ENCODE assay signal across 8 cellular contexts in genomic region chr16:58020628-58021521, GRCh38. TPM values are rescaled to one million over a fixed set of nuclear protein-coding genes. Genes with fewer than 3 reads are reported as not detected.
DNase-seq lines count a peak whose midpoint lies in the region; ATAC-seq and TF ChIP-seq lines count a peak whose summit lies in the region.

No MANE protein-coding gene starts in this region.

- H3K27me3 Mint-ChIP-seq in neural crest cell (ENCODE audit: low read depth), result peaks cover 26% of the 10 kb centered on the region

- no peak overlapping the region for H3K4me3 ChIP-seq in esophagus squamous epithelium

- peaks cover 12 to 51% (median 22%) of the 10 kb centered on the region in 3 donors for H3K4me1 ChIP-seq in esophagus squamous epithelium

- TF ChIP-seq POLR2A in esophagus squamous epithelium (IDR thresholded peaks at IDR 0.05), result no peak

- TF ChIP-seq CTCF in esophagus squamous epithelium (IDR thresholded peaks at IDR 0.05), result peak in 5 of 6 experiments; percentile 66 to 81 (median 77)
- peak; percentile 85 for TF ChIP-seq CTCF in neural crest cell (conservative IDR thresholded peaks at IDR 0.05)

- intact Hi-C loops in Right ventricle myocardium superior (cut with DNase I), result loop anchor here (2.0 kb wide), 1 partner anchor 102 kb away; no protein-coding TSS in a partner anchor
- intact Hi-C loops in Right ventricle myocardium inferior (cut with DNase I), result loop anchor here (1.0 to 10.0 kb wide), 4 partner anchors 101 to 614 kb away; partner anchors contain the start of gene CSNK2A2
- intact Hi-C loops in esophagus squamous epithelium (cut with DNase I), result loop anchor here (5.0 kb wide), 2 partner anchors 101 to 176 kb away; partner anchors contain the start of gene CSNK2A2

- DNase-seq in Right ventricle myocardium superior (peak; percentile 77), Right ventricle myocardium inferior (ENCODE audit: missing footprints) (no peak), NCI-H2227 treated with DMSO at 0.1 percent for 48 hours (lab: John Stamatoyannopoulos, UW) (peak; percentile 27), esophagus squamous epithelium (lab: John Stamatoyannopoulos, UW) (no peak), neural crest cell (ENCODE audit: low read depth, low spot score) (peak; percentile 72), HuH-7.5 (ENCODE audit: low spot score) (no peak)
- DNase-seq in activated T-cell treated with anti-CD3 and anti-CD28 coated beads, Interleukin-2, amount 50 U/mL, for 1 hour, result peak; percentile 73

- H3K27ac Mint-ChIP-seq in neural crest cell (ENCODE audit: unreplicated experiment), result no peak overlapping the region

- H3K27ac ChIP-seq in esophagus squamous epithelium, result no peak overlapping the region

- peak overlapping the region; percentile 52 for H3K4me3 Mint-ChIP-seq in neural crest cell

- H3K27me3 ChIP-seq in esophagus squamous epithelium, result peaks cover 0 to 8% (median 0%) of the 10 kb centered on the region in 4 donors

- no peaks in the 10 kb centered on the region for H3K36me3 Mint-ChIP-seq in neural crest cell (ENCODE audit: low read depth)

- WGBS in esophagus squamous epithelium, 2 donors, result 50 to 55% methylated on average over 8 of the region's 8 CpGs

- no peaks in the 10 kb centered on the region for H3K9me3 ChIP-seq in esophagus squamous epithelium

- no peaks in the 10 kb centered on the region for H3K9me3 Mint-ChIP-seq in neural crest cell

- ATAC-seq in Right ventricle myocardium superior (ENCODE audit: poor library complexity), result peak; percentile 19
- no peak for ATAC-seq in Right ventricle myocardium inferior
- ATAC-seq in HG02642 (IDR thresholded peaks at IDR 0.05; ENCODE audit: poor library complexity, unreplicated experiment), result no peak

- peaks cover 5 to 31% (median 6%) of the 10 kb centered on the region in 3 donors for H3K36me3 ChIP-seq in esophagus squamous epithelium

- peaks cover 21% of the 10 kb centered on the region for H3K4me1 Mint-ChIP-seq in neural crest cell

RNA-seq across cellular contexts. Expression of gene MMP15, which starts 4.7 kb away (rescaled TPM):
- 55.2 TPM for total RNA-seq in Right ventricle myocardium superior
- 70.3 TPM for total RNA-seq in Right ventricle myocardium inferior
- 1 to 10 TPM; 2.9 to 6.5 (median 4.5) TPM for total RNA-seq in esophagus squamous epithelium
- 36.6 and 38.9 TPM in 2 replicates for total RNA-seq in neural crest cell

RNA-seq across cellular contexts. Expression of gene USB1, which starts 19.7 kb away (rescaled TPM):
- total RNA-seq in Right ventricle myocardium superior (32.1 TPM), Right ventricle myocardium inferior (36.2 TPM), esophagus squamous epithelium (10 to 100 TPM; 11.2 to 23.9 (median 18.6) TPM), neural crest cell (74.8 and 77.5 TPM in 2 replicates)

RNA-seq across cellular contexts. Expression of gene ZNF319, which starts 20.4 kb away (rescaled TPM):
- total RNA-seq in Right ventricle myocardium superior (8.1 TPM), Right ventricle myocardium inferior (7.0 TPM), esophagus squamous epithelium (1 to 10 TPM; 1.5 to 5.1 (median 2.6) TPM), neural crest cell (13.9 and 15.5 TPM in 2 replicates)

RNA-seq across cellular contexts. Expression of gene CNGB1, which starts 49.9 kb away (rescaled TPM):
- total RNA-seq in Right ventricle myocardium superior (not detected), Right ventricle myocardium inferior (not detected), esophagus squamous epithelium (under 1 TPM in 1 of 4 donors, not detected in 3; 0.04 TPM), neural crest cell (0.21 and 0.57 TPM in 2 replicates)

Comparison
In these comparisons a context has a peak if more than half of its experiments do, and no peak if none do; other contexts are left out.
1. DNase-seq: peak in Right ventricle myocardium superior (single experiment), NCI-H2227 treated with DMSO at 0.1 percent for 48 hours (single experiment), activated T-cell treated with anti-CD3 and anti-CD28 coated beads, Interleukin-2, amount 50 U/mL, for 1 hour (single experiment) and neural crest cell (single experiment); none in Right ventricle myocardium inferior (single experiment), esophagus squamous epithelium (single experiment) and HuH-7.5 (single experiment).